Comparison of ENCODE assay signal across 22 cellular contexts in genomic region chr10:48187713-48188541, GRCh38.
DNase-seq lines count a peak whose midpoint lies in the region; ATAC-seq and TF ChIP-seq lines count a peak whose summit lies in the region.
"Had no signal": no experiment of that assay in that cellular context is flagged by ENCODE, and none has a peak within 500 bp of the region (broad histone marks: within the 10 kb centered on the region; RNA-seq: fewer than 3 reads in every experiment).

No MANE protein-coding gene starts in this region.

- H3K4me3 Mint-ChIP-seq in activated naive CD4-positive, alpha-beta T cell treated with anti-CD3 and anti-CD28 coated beads, Interleukin-2, amount 10 ng/mL, durations not matched to agents 7 days and 5 days: no peak overlapping the region
- H3K4me3 Mint-ChIP-seq in glutamatergic neuron (ENCODE audit: unreplicated experiment): no peak overlapping the region
- H3K4me3 Mint-ChIP-seq: activated naive CD4-positive, alpha-beta T cell treated with anti-CD3 and anti-CD28 coated beads, Interleukin-2, amount 50 U/mL, for 24 hours; B cell; T-helper 2 cell treated with Interferon-gamma antibody and Interleukin-4, amounts not matched to agents 5 μg/mL and 100 μg/mL, for 36 hours had no signal

- no peak overlapping the region for H3K27ac Mint-ChIP-seq in activated naive CD4-positive, alpha-beta T cell treated with anti-CD3 and anti-CD28 coated beads, Interleukin-2, amount 10 ng/mL, durations not matched to agents 7 days and 5 days
- no peak overlapping the region for H3K27ac Mint-ChIP-seq in glutamatergic neuron (ENCODE audit: unreplicated experiment)
- H3K27ac Mint-ChIP-seq: activated naive CD4-positive, alpha-beta T cell treated with anti-CD3 and anti-CD28 coated beads, Interleukin-2, amount 50 U/mL, for 24 hours; B cell; T-helper 2 cell treated with Interferon-gamma antibody and Interleukin-4, amounts not matched to agents 5 μg/mL and 100 μg/mL, for 36 hours had no signal

- DNase-seq in NCI-H446 treated with DMSO at 0.1 percent for 48 hours (lab: John Stamatoyannopoulos, UW) (peak; percentile 21), right cardiac atrium (peak in 2 of 3 donors; percentile 53 to 62), neuronal stem cell (ENCODE audit: low spot score) (no peak), medulla oblongata (ENCODE audit: extremely low spot score) (no peak), glutamatergic neuron (no peak)
- no peak for DNase-seq in activated naive CD4-positive, alpha-beta T cell treated with anti-CD3 and anti-CD28 coated beads, Interleukin-2, amount 10 ng/mL, durations not matched to agents 7 days and 5 days
- DNase-seq: activated CD4-positive, alpha-beta T cell treated with anti-CD3 and anti-CD28 coated beads, Interleukin-2, amount 50 U/mL, for 4 hours; activated T-cell treated with anti-CD3 and anti-CD28 coated beads, Interleukin-2, amount 50 U/mL, for 48 hours; Calu3; GOT3; hippocampal formation; islet precursor cell; NCI-H146; NCI-H2227 treated with DMSO at 0.1 percent for 48 hours; SK-N-SH; stimulated activated naive CD4-positive, alpha-beta T cell treated with Interleukin-2 at 50 U/mL for 16 hours; transverse colon had no signal

- H3K18ac ChIP-seq in neuronal stem cell (ENCODE audit: low read length): peak overlapping the region; percentile 86

- no peaks in the 10 kb centered on the region for H3K4me1 Mint-ChIP-seq in activated naive CD4-positive, alpha-beta T cell treated with anti-CD3 and anti-CD28 coated beads, Interleukin-2, amount 10 ng/mL, durations not matched to agents 7 days and 5 days
- peaks cover 17% of the 10 kb centered on the region for H3K4me1 Mint-ChIP-seq in glutamatergic neuron (ENCODE audit: low read depth, unreplicated experiment)
- H3K4me1 Mint-ChIP-seq: activated naive CD4-positive, alpha-beta T cell treated with anti-CD3 and anti-CD28 coated beads, Interleukin-2, amount 50 U/mL, for 24 hours; B cell had no signal

- H3K36me3 ChIP-seq in HEK293 (ENCODE audit: control insufficient read depth in 2 of 2, insufficient read depth in 1 of 2, low read length in 2 of 2) (no peaks in the 10 kb centered on the region), neuronal stem cell (replicated peaks in 1 of 2; ENCODE audit: control insufficient read depth in 2 of 2, insufficient read depth in 2 of 2, low read length in 2 of 2) (no peaks in the 10 kb centered on the region)
- H3K36me3 ChIP-seq: transverse colon had no signal

- no peak overlapping the region for H3K4me2 ChIP-seq in neuronal stem cell (ENCODE audit: insufficient read depth, low read length, poor library complexity, severe bottlenecking)
- H3K4me2 ChIP-seq: SK-N-SH had no signal

- H3K27me3 ChIP-seq in right cardiac atrium (ENCODE audit: control insufficient read depth, insufficient read depth) (no peaks in the 10 kb centered on the region), neuronal stem cell (ENCODE audit: control insufficient read depth in 3 of 3, insufficient read depth in 3 of 3, low read depth in 1 of 3, low read length in 3 of 3) (peaks cover 0 to 9% (median 0%) of the 10 kb centered on the region in 3 experiments)
- H3K27me3 ChIP-seq: transverse colon had no signal

- no peaks in the 10 kb centered on the region for H3K4me1 ChIP-seq in HEK293 (ENCODE audit: control insufficient read depth, insufficient read depth, low read length)
- H3K4me1 ChIP-seq in right cardiac atrium (ENCODE audit: control insufficient read depth, insufficient read depth, low read length): no peaks in the 10 kb centered on the region
- peaks cover 0 to 10% of the 10 kb centered on the region in 2 donors for H3K4me1 ChIP-seq in neuronal stem cell (ENCODE audit: control insufficient read depth in 2 of 2, insufficient read depth in 1 of 2, low read depth in 1 of 2, low read length in 2 of 2)
- H3K4me1 ChIP-seq: transverse colon had no signal

- H3K14ac ChIP-seq in neuronal stem cell (ENCODE audit: low read length): peak overlapping the region; percentile 67

- 54% methylated on average over 10 of the region's 10 CpGs for WGBS in right cardiac atrium
- WGBS in neuronal stem cell (ENCODE audit: extremely low coverage in 2 of 2, insufficient read length in 2 of 2, insufficient replicate concordance in 1 of 2), 2 donors: no CpG with 5 or more reads among the region's 10 CpGs

- H3K9me3 Mint-ChIP-seq in activated naive CD4-positive, alpha-beta T cell treated with anti-CD3 and anti-CD28 coated beads, Interleukin-2, amount 10 ng/mL, durations not matched to agents 7 days and 5 days: no peaks in the 10 kb centered on the region
- peaks cover 4% of the 10 kb centered on the region for H3K9me3 Mint-ChIP-seq in glutamatergic neuron (ENCODE audit: unreplicated experiment)
- H3K9me3 Mint-ChIP-seq: activated naive CD4-positive, alpha-beta T cell treated with anti-CD3 and anti-CD28 coated beads, Interleukin-2, amount 50 U/mL, for 24 hours; T-helper 2 cell treated with Interferon-gamma antibody and Interleukin-4, amounts not matched to agents 5 μg/mL and 100 μg/mL, for 36 hours had no signal

- ATAC-seq in right cardiac atrium: peak; percentile 61 to 83

- no peak overlapping the region for H4K91ac ChIP-seq in neuronal stem cell (ENCODE audit: low read depth, low read length, poor library complexity)

- H3K79me1 ChIP-seq in neuronal stem cell (ENCODE audit: low read depth, low read length): no peaks in the 10 kb centered on the region

- TF ChIP-seq CTCF in HEK293 (tag by site-specific recombination; IDR thresholded peaks at IDR 0.05) (no peak), glutamatergic neuron (IDR thresholded peaks at IDR 0.05; ENCODE audit: partially characterized antibody, unreplicated experiment) (no peak)

- H4K8ac ChIP-seq in neuronal stem cell (ENCODE audit: low read depth, low read length): no peak overlapping the region

- no peak overlapping the region for H2AFZ ChIP-seq in neuronal stem cell (ENCODE audit: low read length)

- no peak overlapping the region for H2BK15ac ChIP-seq in neuronal stem cell (ENCODE audit: low read length)

- no peaks in the 10 kb centered on the region for H3K36me3 Mint-ChIP-seq in activated naive CD4-positive, alpha-beta T cell treated with anti-CD3 and anti-CD28 coated beads, Interleukin-2, amount 10 ng/mL, durations not matched to agents 7 days and 5 days
- H3K36me3 Mint-ChIP-seq in glutamatergic neuron (ENCODE audit: unreplicated experiment): no peaks in the 10 kb centered on the region
- H3K36me3 Mint-ChIP-seq: activated naive CD4-positive, alpha-beta T cell treated with anti-CD3 and anti-CD28 coated beads, Interleukin-2, amount 50 U/mL, for 24 hours had no signal

- peaks cover 4% of the 10 kb centered on the region for H3K27me3 Mint-ChIP-seq in activated naive CD4-positive, alpha-beta T cell treated with anti-CD3 and anti-CD28 coated beads, Interleukin-2, amount 10 ng/mL, durations not matched to agents 7 days and 5 days
- peaks cover 5% of the 10 kb centered on the region for H3K27me3 Mint-ChIP-seq in glutamatergic neuron (ENCODE audit: unreplicated experiment)
- H3K27me3 Mint-ChIP-seq: activated naive CD4-positive, alpha-beta T cell treated with anti-CD3 and anti-CD28 coated beads, Interleukin-2, amount 50 U/mL, for 24 hours had no signal

- H2BK120ac ChIP-seq in neuronal stem cell (ENCODE audit: low read depth, low read length): no peak overlapping the region

- H3K4me3 ChIP-seq in HEK293 (ENCODE audit: low read depth, low read length) (no peak overlapping the region), right cardiac atrium (ENCODE audit: low read length) (no peak overlapping the region), neuronal stem cell (ENCODE audit: low read length in 2 of 2) (no peak overlapping the region)
- H3K4me3 ChIP-seq: coronary artery, transverse colon had no signal

- no peak overlapping the region for H2BK12ac ChIP-seq in neuronal stem cell (ENCODE audit: low read length)

- POLR2A ChIA-PET in HEK293 (lab: Yijun Ruan, JAX): no interaction called here

- H3K23ac ChIP-seq in neuronal stem cell (ENCODE audit: low read depth, low read length, poor library complexity): no peak overlapping the region

- CTCF ChIA-PET in HEK293 (lab: Yijun Ruan, JAX): no interaction called here
- CTCF ChIA-PET in activated naive CD4-positive, alpha-beta T cell treated with anti-CD3 and anti-CD28 coated beads, Interleukin-2, amount 10 ng/mL, durations not matched to agents 7 days and 5 days (lab: Charles Lee): no interaction called here

- H3K27ac ChIP-seq in HEK293 (ENCODE audit: extremely low read depth, low read depth, low read length) (no peak overlapping the region), right cardiac atrium (ENCODE audit: low read length) (no peak overlapping the region), neuronal stem cell (replicated peaks; ENCODE audit: low read length) (no peak overlapping the region)
- H3K27ac ChIP-seq: coronary artery, transverse colon had no signal

- no peak overlapping the region for H2AK5ac ChIP-seq in neuronal stem cell (ENCODE audit: low read depth, low read length)

- no peak overlapping the region for H2BK5ac ChIP-seq in neuronal stem cell (ENCODE audit: low read length)

- H3K9me3 ChIP-seq in HEK293 (ENCODE audit: control insufficient read depth, insufficient read depth, low read depth, low read length): no peaks in the 10 kb centered on the region
- H3K9me3 ChIP-seq in right cardiac atrium (ENCODE audit: control insufficient read depth, low read length): no peaks in the 10 kb centered on the region
- H3K9me3 ChIP-seq in neuronal stem cell (replicated peaks in 1 of 2; ENCODE audit: control insufficient read depth in 2 of 2, insufficient read depth in 1 of 2, low read depth in 1 of 2, low read length in 2 of 2): no peaks in the 10 kb centered on the region
- H3K9me3 ChIP-seq: SK-N-SH, transverse colon had no signal

- H3K9ac ChIP-seq in neuronal stem cell (ENCODE audit: low read depth, low read length, poor library complexity): peak overlapping the region; percentile 10
- H3K9ac ChIP-seq: SK-N-SH had no signal

- no peak overlapping the region for H3K4ac ChIP-seq in neuronal stem cell (ENCODE audit: low read length)

- intact Hi-C loops in right cardiac atrium (cut with DNase I): no loop called here

TF ChIP-seq in HEK293, 187 proteins besides CTCF, POLR2A, EP300 and RAD21:
- TF ChIP-seq ZIC2 (tag by site-specific recombination; IDR thresholded peaks at IDR 0.05) (peak; percentile 69), ZNF133 (tag by site-specific recombination; IDR thresholded peaks at IDR 0.05) (no peak), ZNF660 (tag by site-specific recombination; IDR thresholded peaks at IDR 0.05) (no peak)
TF ChIP-seq in HEK293: peak in this region for 1.

Comparison
In these comparisons a context has a peak if more than half of its experiments do, and no peak if none do; other contexts are left out.
1. DNase-seq: peak in NCI-H446 treated with DMSO at 0.1 percent for 48 hours (single experiment) and right cardiac atrium (2 of 3); none in neuronal stem cell (single experiment), medulla oblongata (single experiment), activated naive CD4-positive, alpha-beta T cell treated with anti-CD3 and anti-CD28 coated beads, Interleukin-2, amount 10 ng/mL, durations not matched to agents 7 days and 5 days (single experiment) and glutamatergic neuron (single experiment).